Comparison of ENCODE assay signal across 27 cellular contexts in the genomic region with DNA sequence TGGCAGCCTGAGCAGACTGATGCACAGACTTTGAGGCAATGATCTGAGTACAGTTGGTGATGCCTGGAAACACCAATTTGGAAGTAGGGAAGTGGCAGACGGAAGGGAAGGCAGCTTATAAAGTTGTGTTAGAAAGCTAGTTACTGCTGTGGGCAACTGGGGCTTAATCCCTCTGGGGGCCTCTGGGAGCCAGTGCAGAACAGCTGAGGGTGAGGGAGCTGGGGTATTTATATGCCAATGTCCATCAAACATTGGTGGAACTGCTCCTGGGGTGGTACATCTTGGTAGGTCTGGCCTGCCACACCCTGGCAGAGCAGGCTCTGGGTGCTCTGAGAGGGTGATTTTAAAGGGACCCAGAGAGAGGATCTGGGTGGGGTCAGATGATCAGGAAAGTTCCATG. TPM values are rescaled to one million over a fixed set of nuclear protein-coding genes. Genes with fewer than 3 reads are reported as not detected.
"Had no signal": no experiment of that assay in that cellular context is flagged by ENCODE, and none has a peak within 500 bp of the region (broad histone marks: within the 10 kb centered on the region; RNA-seq: fewer than 3 reads in every experiment).

No MANE protein-coding gene starts in this region.

- H3K27ac Mint-ChIP-seq: activated CD8-positive, alpha-beta memory T cell treated with anti-CD3 and anti-CD28 coated beads, Interleukin-2, amount 10 ng/mL, durations not matched to agents 7 days and 5 days; activated naive CD4-positive, alpha-beta T cell treated with anti-CD3 and anti-CD28 coated beads, Interleukin-2, amount 10 ng/mL, durations not matched to agents 7 days and 5 days; activated naive CD8-positive, alpha-beta T cell treated with anti-CD3 and anti-CD28 coated beads for 36 hours; activated T-cell treated with anti-CD3 and anti-CD28 coated beads, Interleukin-2, amount 50 U/mL, for 24 hours had no signal

- ATAC-seq: activated CD8-positive, alpha-beta memory T cell treated with anti-CD3 and anti-CD28 coated beads, Interleukin-2, amount 10 ng/mL, durations not matched to agents 7 days and 5 days; K562; Panc1; Right ventricle myocardium inferior; T-cell had no signal

- H3K36me3 ChIP-seq: brain microvascular endothelial cell, cardiac muscle cell had no signal

- H3K4me3 ChIP-seq: cardiac muscle cell, K562, SK-N-MC had no signal

- H3K27me3 ChIP-seq: brain microvascular endothelial cell, cardiac muscle cell had no signal

- H3K36me3 Mint-ChIP-seq: T-cell had no signal

- H3K27ac ChIP-seq: brain microvascular endothelial cell, cardiac muscle cell, SK-N-MC had no signal

- H3K4me3 Mint-ChIP-seq: activated CD8-positive, alpha-beta memory T cell treated with anti-CD3 and anti-CD28 coated beads, Interleukin-2, amount 10 ng/mL, durations not matched to agents 7 days and 5 days; activated naive CD4-positive, alpha-beta T cell treated with anti-CD3 and anti-CD28 coated beads, Interleukin-2, amount 10 ng/mL, durations not matched to agents 7 days and 5 days; activated naive CD8-positive, alpha-beta T cell treated with anti-CD3 and anti-CD28 coated beads for 36 hours; activated T-cell treated with anti-CD3 and anti-CD28 coated beads, Interleukin-2, amount 50 U/mL, for 24 hours; activated T-helper 1 cell treated with anti-CD3 and anti-CD28 coated beads, Interleukin-12 subunit alpha, Interleukin-12 subunit beta, Interleukin-2, Interleukin-4 antibody, amounts not matched to agents 30 ng/mL and 10 ng/mL and 1 ng/mL, durations not matched to agents 14 hours and 24 hours and 36 hours; T-cell had no signal

- H3K27me3 Mint-ChIP-seq: activated CD8-positive, alpha-beta memory T cell treated with anti-CD3 and anti-CD28 coated beads, Interleukin-2, amount 10 ng/mL, durations not matched to agents 7 days and 5 days; activated naive CD8-positive, alpha-beta T cell treated with anti-CD3 and anti-CD28 coated beads for 36 hours; activated T-cell treated with anti-CD3 and anti-CD28 coated beads, Interleukin-2, amount 50 U/mL, for 24 hours; T-cell had no signal

- DNase-seq: activated CD4-positive, alpha-beta T cell treated with anti-CD3 and anti-CD28 coated beads for 48 hours; activated CD4-positive, CD25-positive, alpha-beta regulatory T cell treated with anti-CD3 and anti-CD28 coated beads, Interleukin-2, amount 50 U/mL, for 72 hours; activated CD8-positive, alpha-beta memory T cell treated with anti-CD3 and anti-CD28 coated beads, Interleukin-2, amount 10 ng/mL, durations not matched to agents 7 days and 5 days; activated gamma-delta T cell treated with Interleukin-2 at 50 U/mL for 16 hours; activated naive CD4-positive, alpha-beta T cell treated with anti-CD3 and anti-CD28 coated beads, Interleukin-2, amount 10 ng/mL, durations not matched to agents 7 days and 5 days; activated naive CD8-positive, alpha-beta T cell treated with anti-CD3 and anti-CD28 coated beads for 36 hours; activated T-cell treated with anti-CD3 and anti-CD28 coated beads, Interleukin-2, amount 50 U/mL, for 24 hours; brain microvascular endothelial cell; Karpas-422; MM.1S; NCI-H1105; NCI-H1436; NCI-H1694 treated with DMSO at 0.1 percent for 48 hours; NCI-H2029 treated with DMSO at 0.1 percent for 48 hours; NCI-H345; NCI-H510A; NCI-H526 treated with DMSO at 0.1 percent for 48 hours; NCI-H82; OCI-M1; RPMI8226; T-cell had no signal

RNA-seq across cellular contexts. Expression of gene TNFRSF8, which starts 28.1 kb away (rescaled TPM):
- polyA plus RNA-seq: cardiac muscle cell had no signal
